Comparison of ENCODE assay signal across 27 cellular contexts in the genomic region with DNA sequence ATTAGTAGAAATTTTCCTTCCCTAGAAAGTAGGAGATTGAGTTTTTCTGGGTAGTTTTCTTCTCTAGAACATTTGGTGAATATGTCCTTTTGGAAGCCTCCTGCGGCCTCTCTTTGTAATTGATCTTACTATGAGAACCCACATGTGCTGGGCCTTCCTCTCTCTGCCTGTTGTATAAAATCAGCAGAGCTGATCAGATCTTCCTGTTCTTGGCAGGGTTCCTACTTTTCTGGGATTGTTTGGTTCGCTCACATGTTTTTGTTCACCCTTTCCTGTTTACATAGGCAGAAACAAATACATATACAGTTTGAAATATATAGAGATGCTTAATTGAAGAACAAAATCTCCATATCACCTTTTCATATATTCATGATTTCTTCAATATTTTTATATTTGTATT. TPM values are rescaled to one million over a fixed set of nuclear protein-coding genes. Genes with fewer than 3 reads are reported as not detected.
DNase-seq lines count a peak whose midpoint lies in the region; ATAC-seq and FAIRE-seq lines count a peak whose summit lies in the region.
"Had no signal": no experiment of that assay in that cellular context is flagged by ENCODE, and none has a peak within 500 bp of the region (broad histone marks: within the 10 kb centered on the region; RNA-seq: fewer than 3 reads in every experiment).

No MANE protein-coding gene starts in this region.

- DNase-seq in DMS 273 (lab: John Stamatoyannopoulos, UW; ENCODE audit: unreplicated experiment) (peak; percentile 5), DMS 273 treated with DMSO at 0.1 percent for 48 hours (lab: John Stamatoyannopoulos, UW) (no peak), left lobe of liver (ENCODE audit: low spot score) (no peak), GF-D8 (lab: John Stamatoyannopoulos, UW) (no peak)
- no peak for DNase-seq in stimulated activated CD8-positive, alpha-beta memory T cell treated with anti-CD3 and anti-CD28 coated beads, Interleukin-4, amount 100 ng/mL, for 48 hours
- DNase-seq: activated CD4-positive, alpha-beta T cell treated with anti-CD3 and anti-CD28 coated beads, Interleukin-2, amount 50 U/mL, for 48 hours; activated CD8-positive, alpha-beta memory T cell treated with anti-CD3 and anti-CD28 coated beads, Interleukin-2, amount 50 U/mL, for 48 hours; activated naive CD8-positive, alpha-beta T cell treated with anti-CD3 and anti-CD28 coated beads for 36 hours; AML-193; CD8-positive, alpha-beta T cell; erythroblast; gastrocnemius medialis; hypothalamus; NCI-H1048; NCI-H446 treated with DMSO at 0.1 percent for 48 hours; stimulated activated CD4-positive, alpha-beta T cell treated with anti-CD3 and anti-CD28 coated beads, Interleukin-2, amount 100 ng/mL, for 48 hours; stimulated activated naive CD4-positive, alpha-beta T cell treated with Interleukin-2 at 50 U/mL for 16 hours had no signal

- FAIRE-seq in G401.6 (lab: Jason Lieb, UNC) (peak; percentile 57), TTC549 (lab: Jason Lieb, UNC) (peak; percentile 68)
- FAIRE-seq: islet of Langerhans had no signal

- peak; percentile 18 for ATAC-seq in left lobe of liver
- no peak for ATAC-seq in GM18868 (IDR thresholded peaks at IDR 0.05; ENCODE audit: unreplicated experiment)
- ATAC-seq: CD8-positive, alpha-beta T cell; gastrocnemius medialis; WTC11 had no signal

RNA-seq across cellular contexts. Expression of gene IL22RA2, which starts 57.8 kb away (rescaled TPM):
- not detected for total RNA-seq in left lobe of liver
- total RNA-seq: activated naive CD8-positive, alpha-beta T cell treated with anti-CD3 and anti-CD28 coated beads for 36 hours; activated T-helper 2 cell treated with anti-CD3 and anti-CD28 coated beads, Interferon-gamma antibody, Interleukin-2, Interleukin-4, amounts not matched to agents 10 μg/mL and 5 μg/mL and 100 μg/mL, durations not matched to agents 14 hours and 24 hours and 36 hours; CD8-positive, alpha-beta T cell; Daoy; gastrocnemius medialis; LHCN-M2; RPMI7951; smooth muscle cell; WTC11 had no signal
